In the genomic region with DNA sequence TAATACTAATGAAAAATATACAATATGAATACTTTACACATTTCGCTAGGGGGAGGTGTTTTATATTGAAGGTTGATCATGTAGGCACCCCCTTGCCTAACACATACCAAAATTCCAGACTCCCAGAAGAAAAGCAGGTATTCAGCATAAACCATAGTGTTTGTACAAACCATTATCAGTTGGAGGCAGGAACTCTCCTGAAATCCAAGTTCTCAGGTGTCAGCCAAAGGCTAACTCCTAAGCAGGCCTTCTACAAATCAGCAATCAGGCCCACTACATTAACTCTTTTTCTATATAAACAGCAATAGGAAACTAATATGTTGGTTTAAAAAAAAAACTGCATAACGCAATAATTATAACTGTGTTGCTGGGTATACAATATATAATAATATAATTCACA, we compare ENCODE assay signal across 24 cellular contexts.
"Had no signal": no experiment of that assay in that cellular context is flagged by ENCODE, and none has a peak within 500 bp of the region (broad histone marks: within the 10 kb centered on the region; RNA-seq: fewer than 3 reads in every experiment).

No MANE protein-coding gene starts in this region.

- H3K27me3 ChIP-seq: dorsolateral prefrontal cortex, esophagus muscularis mucosa, gastrocnemius medialis, heart right ventricle, sigmoid colon, stomach, transverse colon had no signal

- H3K9me3 ChIP-seq: esophagus muscularis mucosa, gastrocnemius medialis, mucosa of descending colon, sigmoid colon, stomach, thoracic aorta, transverse colon had no signal

- ATAC-seq: gastrocnemius medialis, heart right ventricle, mucosa of descending colon, natural killer cell had no signal

- H3K4me3 ChIP-seq: dorsolateral prefrontal cortex, esophagus muscularis mucosa, gastrocnemius medialis, heart right ventricle, mucosa of descending colon, sigmoid colon, skin epidermis, stomach, thoracic aorta, transverse colon had no signal

- H3K36me3 ChIP-seq: thoracic aorta, transverse colon had no signal

- H3K36me3 Mint-ChIP-seq: natural killer cell had no signal

- H3K27ac ChIP-seq: dorsolateral prefrontal cortex, epithelial cell of prostate, esophagus muscularis mucosa, gastrocnemius medialis, heart right ventricle, sigmoid colon, skin epidermis, stomach, thoracic aorta, transverse colon had no signal

- H3K9me3 Mint-ChIP-seq: natural killer cell had no signal

- H3K4me3 Mint-ChIP-seq: natural killer cell had no signal

- H3K27ac Mint-ChIP-seq: natural killer cell had no signal

- DNase-seq: cortex of kidney; dorsolateral prefrontal cortex; effector memory CD4-positive, alpha-beta T cell; gastrocnemius medialis; heart right ventricle; hypothalamus; kidney glomerular epithelial cell; mammary epithelial cell; mucosa of descending colon; natural killer cell; posterior cingulate gyrus; sigmoid colon; stimulated activated CD4-positive, alpha-beta T cell treated with anti-CD3 and anti-CD28 coated beads, Interleukin-2, amount 100 ng/mL, for 24 hours; stimulated activated CD4-positive, alpha-beta T cell treated with anti-CD3 and anti-CD28 coated beads, Interleukin-4, amount 100 ng/mL, for 4 hours; stimulated activated naive CD4-positive, alpha-beta T cell; stomach; substantia nigra; transverse colon had no signal

- FAIRE-seq: endometrium, islet of Langerhans had no signal
